15 cellular contexts compared by ENCODE assay signal in the genomic region with DNA sequence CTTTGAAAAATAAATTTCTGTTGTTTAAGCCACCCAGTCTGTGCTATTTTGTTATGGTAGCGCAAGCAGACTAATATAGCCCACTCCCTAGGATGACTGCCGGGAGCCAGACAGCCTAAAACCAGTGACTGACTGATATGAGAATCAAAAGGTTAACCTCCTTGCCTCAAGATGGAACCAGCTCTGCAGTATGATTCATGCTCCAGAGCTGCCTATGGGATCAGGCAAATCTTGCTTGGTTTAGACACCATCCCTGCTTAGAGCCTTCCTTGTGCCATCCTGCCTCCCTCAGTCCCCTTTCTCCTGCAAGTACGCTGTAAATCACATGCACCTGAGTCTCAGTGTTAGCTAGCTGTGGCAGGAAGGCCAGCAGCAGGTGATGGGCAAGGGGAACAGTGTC. TPM values are rescaled to one million over a fixed set of nuclear protein-coding genes. Genes with fewer than 3 reads are reported as not detected.
DNase-seq lines count a peak whose midpoint lies in the region; ATAC-seq, FAIRE-seq and TF ChIP-seq lines count a peak whose summit lies in the region.
"Had no signal": no experiment of that assay in that cellular context is flagged by ENCODE, and none has a peak within 500 bp of the region (broad histone marks: within the 10 kb centered on the region; RNA-seq: fewer than 3 reads in every experiment).

No MANE protein-coding gene starts in this region.

- peak overlapping the region; percentile 42 for H3K27ac ChIP-seq in CD4-positive, alpha-beta memory T cell (ENCODE audit: low read depth, low read length)
- H3K27ac ChIP-seq: body of pancreas, left lung, SJSA1, upper lobe of right lung had no signal

- peak overlapping the region; percentile 77 to 96 (median 94) for H3K27ac Mint-ChIP-seq in CD4-positive, alpha-beta memory T cell
- peak overlapping the region; percentile 87 for H3K27ac Mint-ChIP-seq in activated naive CD8-positive, alpha-beta T cell
- peak overlapping the region; percentile 77 to 98 (median 89) for H3K27ac Mint-ChIP-seq in naive thymus-derived CD8-positive, alpha-beta T cell

- H3K4me3 ChIP-seq in CD4-positive, alpha-beta memory T cell (ENCODE audit: low read length in 2 of 2): peak overlapping the region; percentile 13 to 21
- H3K4me3 ChIP-seq: body of pancreas, left lung, SJSA1, upper lobe of right lung had no signal

- peaks cover 81% of the 10 kb centered on the region for H3K4me1 ChIP-seq in CD4-positive, alpha-beta memory T cell (ENCODE audit: insufficient read depth, low read length)
- H3K4me1 ChIP-seq: body of pancreas, SJSA1 had no signal

- H3K9me3 ChIP-seq in CD4-positive, alpha-beta memory T cell (ENCODE audit: control insufficient read depth in 1 of 2, low read length in 2 of 2): no peaks in the 10 kb centered on the region
- H3K9me3 ChIP-seq: body of pancreas, left lung, SJSA1, upper lobe of right lung had no signal

- H3K4me3 Mint-ChIP-seq in CD4-positive, alpha-beta memory T cell: peak overlapping the region; percentile 84 to 99 (median 98)
- peak overlapping the region; percentile 77 for H3K4me3 Mint-ChIP-seq in activated naive CD8-positive, alpha-beta T cell
- H3K4me3 Mint-ChIP-seq in naive thymus-derived CD8-positive, alpha-beta T cell: peak overlapping the region; percentile 67 to 100 (median 84)

- peaks cover 13% of the 10 kb centered on the region for H3K36me3 ChIP-seq in CD4-positive, alpha-beta memory T cell (ENCODE audit: insufficient read depth, low read length)
- H3K36me3 ChIP-seq: SJSA1 had no signal

- TF ChIP-seq POLR2A in GM12891 (IDR thresholded peaks at IDR 0.05; ENCODE audit: low read depth, low read length): no peak

- H3K36me3 Mint-ChIP-seq in CD4-positive, alpha-beta memory T cell: peaks cover 33 to 53% of the 10 kb centered on the region in 2 donors
- peaks cover 7% of the 10 kb centered on the region for H3K36me3 Mint-ChIP-seq in activated naive CD8-positive, alpha-beta T cell
- peaks cover 0 to 32% (median 30%) of the 10 kb centered on the region in 3 donors for H3K36me3 Mint-ChIP-seq in naive thymus-derived CD8-positive, alpha-beta T cell

- no peaks in the 10 kb centered on the region for H3K27me3 Mint-ChIP-seq in CD4-positive, alpha-beta memory T cell
- no peaks in the 10 kb centered on the region for H3K27me3 Mint-ChIP-seq in activated naive CD8-positive, alpha-beta T cell
- no peaks in the 10 kb centered on the region for H3K27me3 Mint-ChIP-seq in naive thymus-derived CD8-positive, alpha-beta T cell

- H3K4me1 Mint-ChIP-seq in CD4-positive, alpha-beta memory T cell: peaks cover 56 to 79% (median 68%) of the 10 kb centered on the region in 4 donors
- H3K4me1 Mint-ChIP-seq in activated naive CD8-positive, alpha-beta T cell (ENCODE audit: low read depth): peaks cover 80% of the 10 kb centered on the region
- peaks cover 29 to 85% (median 74%) of the 10 kb centered on the region in 4 donors for H3K4me1 Mint-ChIP-seq in naive thymus-derived CD8-positive, alpha-beta T cell

- CTCF ChIA-PET in CD4-positive, alpha-beta memory T cell (lab: Charles Lee; ENCODE audit: partially characterized antibody): interaction anchor here (0.8 to 8.8 kb wide), 11 partner anchors 11 to 87 kb away, joined by 3 to 100 read pairs (median 3); a partner anchor contains a TSS

- DNase-seq in CD4-positive, alpha-beta memory T cell: no peak
- DNase-seq in GM12891 (ENCODE audit: insufficient read length, low spot score) (no peak), amygdala (lab: John Stamatoyannopoulos, UW) (no peak)
- no peak for DNase-seq in naive thymus-derived CD8-positive, alpha-beta T cell
- DNase-seq: body of pancreas; hypothalamus; left lung; NK-92 treated with Interleukin-12 subunit alpha and Interleukin-12 subunit beta, amount 100 ng/mL, for 24 hours; stimulated activated CD8-positive, alpha-beta memory T cell treated with anti-CD3 and anti-CD28 coated beads, Interleukin-4, amount 100 ng/mL, for 48 hours; upper lobe of right lung had no signal

- intact Hi-C loops in CD4-positive, alpha-beta memory T cell (cut with micrococcal nuclease): no loop called here

- peak; percentile 5 for FAIRE-seq in GM12891 (lab: Jason Lieb, UNC)

- H3K9me3 Mint-ChIP-seq in CD4-positive, alpha-beta memory T cell: no peaks in the 10 kb centered on the region
- H3K9me3 Mint-ChIP-seq in activated naive CD8-positive, alpha-beta T cell (ENCODE audit: low read depth): no peaks in the 10 kb centered on the region
- no peaks in the 10 kb centered on the region for H3K9me3 Mint-ChIP-seq in naive thymus-derived CD8-positive, alpha-beta T cell

- H3K27me3 ChIP-seq in CD4-positive, alpha-beta memory T cell (ENCODE audit: insufficient read depth, low read length): no peaks in the 10 kb centered on the region
- H3K27me3 ChIP-seq: body of pancreas, left lung, SJSA1, upper lobe of right lung had no signal

- POLR2A ChIA-PET in CD4-positive, alpha-beta memory T cell (lab: Charles Lee; ENCODE audit: partially characterized antibody): interaction anchor here (1.0 to 6.3 kb wide), 8 partner anchors 11 to 87 kb away, joined by 3 to 59 read pairs (median 10); a partner anchor contains a TSS
- POLR2A ChIA-PET in naive thymus-derived CD8-positive, alpha-beta T cell (lab: Charles Lee): interaction anchor here (0.5 to 4.3 kb wide), 6 partner anchors 12 to 87 kb away, joined by 3 to 23 read pairs (median 16); a partner anchor contains a TSS

- ATAC-seq in naive thymus-derived CD8-positive, alpha-beta T cell: no peak
- ATAC-seq in GM19395 (IDR thresholded peaks at IDR 0.05; ENCODE audit: unreplicated experiment): no peak
- no peak for ATAC-seq in HG03095 (IDR thresholded peaks at IDR 0.05; ENCODE audit: unreplicated experiment)
- ATAC-seq in HG02678 (IDR thresholded peaks at IDR 0.05; ENCODE audit: unreplicated experiment): no peak
- ATAC-seq: body of pancreas, left lung, upper lobe of right lung had no signal

TF ChIP-seq in GM12891, 5 proteins besides CTCF, POLR2A, EP300 and RAD21:
- TF ChIP-seq POU2F2 (IDR thresholded peaks at IDR 0.05; ENCODE audit: low read depth, low read length) (no peak), TAF1 (IDR thresholded peaks at IDR 0.05; ENCODE audit: low read depth, low read length) (no peak), POLR2AphosphoS5 (IDR thresholded peaks at IDR 0.05; ENCODE audit: low read depth, low read length) (no peak), SPI1 (IDR thresholded peaks at IDR 0.05; ENCODE audit: low read depth, low read length) (no peak), PAX5 (IDR thresholded peaks at IDR 0.05; ENCODE audit: insufficient read depth, low read length, severe bottlenecking) (no peak)

RNA-seq across cellular contexts. Expression of a gene that starts 39.3 kb away (rescaled TPM):
- total RNA-seq in CD4-positive, alpha-beta memory T cell: 100 to 1,000 TPM; 151 to 155 TPM
- polyA plus RNA-seq in CD4-positive, alpha-beta memory T cell: 10 to 100 TPM in 1 of 2 donors, 1 to 10 TPM in 1; 9.6 to 43.9 TPM
- polyA plus RNA-seq in GM12891 (2012; ENCODE audit: low read depth, missing spikeins): 3.1 TPM
- total RNA-seq in naive thymus-derived CD8-positive, alpha-beta T cell: 10 to 100 TPM; 84.5 to 92.3 TPM
- 10 to 100 TPM; 16.0 to 20.3 (median 17.9) TPM for polyA plus RNA-seq in naive thymus-derived CD8-positive, alpha-beta T cell
